In genomic region chrX:146602246-146602645, GRCh38 we compare ENCODE assay signal across 16 cellular contexts.
DNase-seq lines count a peak whose midpoint lies in the region; ATAC-seq and TF ChIP-seq lines count a peak whose summit lies in the region.
"Had no signal": no experiment of that assay in that cellular context is flagged by ENCODE, and none has a peak within 500 bp of the region (broad histone marks: within the 10 kb centered on the region; RNA-seq: fewer than 3 reads in every experiment).

No MANE protein-coding gene starts in this region.

- no peaks in the 10 kb centered on the region for H4K20me1 ChIP-seq in smooth muscle cell (ENCODE audit: low read depth)

- H2AFZ ChIP-seq in smooth muscle cell (ENCODE audit: low read depth) = no peak overlapping the region

- no peaks in the 10 kb centered on the region for H3K36me3 ChIP-seq in smooth muscle cell (ENCODE audit: low read depth)
- H3K36me3 ChIP-seq: BE2C, Peyer's patch, SJCRH30 had no signal

- WGBS in smooth muscle cell (ENCODE audit: low lambda C conversion rate) = 31% methylated on average over 6 of the region's 6 CpGs

- H3K27ac ChIP-seq in smooth muscle cell (ENCODE audit: low read depth) (no peak overlapping the region), foreskin keratinocyte (no peak overlapping the region)
- H3K27ac ChIP-seq: KMS-11, Peyer's patch, SJCRH30 had no signal

- H3K9ac ChIP-seq in smooth muscle cell (ENCODE audit: low read depth) = no peak overlapping the region
- H3K9ac ChIP-seq: KMS-11 had no signal

- H3K4me3 ChIP-seq in smooth muscle cell = no peak overlapping the region
- H3K4me3 ChIP-seq: Peyer's patch, SJCRH30 had no signal

- DNase-seq in NCI-H1105 (lab: John Stamatoyannopoulos, UW) = peak; percentile 14
- peak; percentile 20 for DNase-seq in OCI-M1 (lab: John Stamatoyannopoulos, UW)
- peak; percentile 43 for DNase-seq in kidney glomerular epithelial cell (lab: John Stamatoyannopoulos, UW)
- DNase-seq in smooth muscle cell (lab: John Stamatoyannopoulos, UW; ENCODE audit: unreplicated experiment) = no peak
- no peak for DNase-seq in superior temporal gyrus (ENCODE audit: extremely low spot score)
- no peak for DNase-seq in foreskin keratinocyte
- DNase-seq in NCI-H774 (lab: John Stamatoyannopoulos, UW) = no peak
- DNase-seq: BE2C, DMS79 treated with DMSO at 0.1 percent for 48 hours, H9, NCI-H1092 treated with DMSO at 0.1 percent for 48 hours, NCI-H2029 treated with DMSO at 0.1 percent for 48 hours, NCI-H82, Peyer's patch, SJCRH30 had no signal

- H3K4me2 ChIP-seq in smooth muscle cell = peak overlapping the region; percentile 54
- H3K4me2 ChIP-seq: KMS-11 had no signal

- TF ChIP-seq CTCF in smooth muscle cell (IDR thresholded peaks at IDR 0.05; ENCODE audit: borderline replicate concordance, insufficient read depth, poor library complexity, severe bottlenecking) = no peak
- TF ChIP-seq CTCF in foreskin keratinocyte (conservative IDR thresholded peaks at IDR 0.05) = no peak

- no peaks in the 10 kb centered on the region for H3K27me3 ChIP-seq in smooth muscle cell (ENCODE audit: low read depth)
- no peaks in the 10 kb centered on the region for H3K27me3 ChIP-seq in foreskin keratinocyte
- H3K27me3 ChIP-seq: BE2C, Peyer's patch, SJCRH30 had no signal

- ATAC-seq in foreskin keratinocyte = no peak

- no peaks in the 10 kb centered on the region for H3K79me2 ChIP-seq in smooth muscle cell (ENCODE audit: low read depth)

- H3K9me3 ChIP-seq in smooth muscle cell (replicated peaks; ENCODE audit: low read depth) = no peaks in the 10 kb centered on the region
- H3K9me3 ChIP-seq: BE2C, Peyer's patch, SJCRH30 had no signal

- no peaks in the 10 kb centered on the region for H3F3A ChIP-seq in smooth muscle cell (ENCODE audit: low read depth)

- no peaks in the 10 kb centered on the region for H3K4me1 ChIP-seq in smooth muscle cell (ENCODE audit: low read depth)
- no peaks in the 10 kb centered on the region for H3K4me1 ChIP-seq in foreskin keratinocyte
- H3K4me1 ChIP-seq: BE2C, Peyer's patch, SJCRH30 had no signal

Comparison
In these comparisons a context has a peak if more than half of its experiments do, and no peak if none do; other contexts are left out.
1. DNase-seq: peak in NCI-H1105 (single experiment), OCI-M1 (single experiment) and kidney glomerular epithelial cell (single experiment); none in smooth muscle cell (single experiment), superior temporal gyrus (single experiment), foreskin keratinocyte (0 of 2) and NCI-H774 (single experiment).